25 cellular contexts compared by ENCODE assay signal in the genomic region with DNA sequence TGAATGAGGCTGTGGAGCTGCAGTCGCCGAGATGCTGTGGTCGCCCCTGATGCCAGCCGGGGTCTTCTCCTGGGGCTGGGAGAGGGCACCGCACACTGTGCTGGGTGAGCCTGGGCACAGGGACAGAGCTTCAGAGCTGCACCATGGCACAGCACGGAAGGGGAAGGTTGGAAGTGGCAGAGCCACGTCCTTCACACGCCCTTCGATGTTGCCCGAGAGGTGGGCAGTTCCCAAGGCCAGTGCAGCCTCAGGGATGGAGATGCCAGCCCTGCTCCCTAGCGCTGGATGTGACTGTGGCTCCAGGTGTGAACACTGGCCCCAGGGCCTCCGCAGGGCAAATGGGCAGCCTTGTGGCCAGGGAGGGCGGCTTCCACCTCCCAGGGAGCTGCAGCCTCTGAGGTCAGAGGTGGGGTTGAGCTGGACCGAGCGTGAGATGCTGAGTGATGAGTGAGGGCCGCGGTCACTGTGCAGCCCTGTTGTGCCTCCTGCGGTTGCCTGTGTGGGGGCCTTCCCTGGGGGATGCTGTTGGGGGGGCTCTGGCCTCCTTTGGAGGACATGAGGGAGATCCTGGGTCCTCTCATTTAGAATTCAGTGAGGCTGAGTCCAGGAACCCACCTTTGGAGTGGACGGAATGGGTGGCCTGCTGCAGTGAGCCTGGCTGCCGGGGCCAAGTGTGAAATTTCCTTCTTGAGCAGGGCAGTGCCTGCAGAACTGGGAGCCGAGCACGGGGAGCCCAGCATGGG.
DNase-seq lines count a peak whose midpoint lies in the region; ATAC-seq and TF ChIP-seq lines count a peak whose summit lies in the region.
"Had no signal": no experiment of that assay in that cellular context is flagged by ENCODE, and none has a peak within 500 bp of the region (broad histone marks: within the 10 kb centered on the region; RNA-seq: fewer than 3 reads in every experiment).

No MANE protein-coding gene starts in this region.

- POLR2A ChIA-PET in activated CD8-positive, alpha-beta T cell treated with anti-CD3 and anti-CD28 coated beads, Interleukin-2, amount 10 ng/mL, durations not matched to agents 7 days and 5 days (lab: Charles Lee), result no interaction called here

- ATAC-seq in left lung (no peak), sciatic nerve (no peak), GM21367 (IDR thresholded peaks at IDR 0.05; ENCODE audit: unreplicated experiment) (no peak), GM21447 (IDR thresholded peaks at IDR 0.05; ENCODE audit: unreplicated experiment) (no peak)
- ATAC-seq in activated CD8-positive, alpha-beta T cell treated with anti-CD3 and anti-CD28 coated beads, Interleukin-2, amount 10 ng/mL, durations not matched to agents 7 days and 5 days, result no peak

- no peak overlapping the region for H3K4me3 Mint-ChIP-seq in CD14-positive monocyte
- H3K4me3 Mint-ChIP-seq in activated CD8-positive, alpha-beta T cell treated with anti-CD3 and anti-CD28 coated beads, Interleukin-2, amount 10 ng/mL, durations not matched to agents 7 days and 5 days, result no peak overlapping the region
- H3K4me3 Mint-ChIP-seq: B cell; CD8-positive, alpha-beta memory T cell; H9 had no signal

- no peak overlapping the region for H3K4me3 ChIP-seq in left lung
- H3K4me3 ChIP-seq: SJCRH30 had no signal

- no peak overlapping the region for H3K27ac ChIP-seq in left lung
- H3K27ac ChIP-seq: 22Rv1, C4-2B, SJCRH30 had no signal

- no peaks in the 10 kb centered on the region for H3K36me3 ChIP-seq in left lung
- H3K36me3 ChIP-seq: SJCRH30 had no signal

- peaks cover 0 to 4% (median 1%) of the 10 kb centered on the region in 3 donors for H3K27me3 Mint-ChIP-seq in CD14-positive monocyte (ENCODE audit: low read depth in 3 of 3)
- H3K27me3 Mint-ChIP-seq in activated CD8-positive, alpha-beta T cell treated with anti-CD3 and anti-CD28 coated beads, Interleukin-2, amount 10 ng/mL, durations not matched to agents 7 days and 5 days (ENCODE audit: low read depth), result no peaks in the 10 kb centered on the region
- H3K27me3 Mint-ChIP-seq: B cell had no signal

- intact Hi-C loops in CD14-positive monocyte (cut with micrococcal nuclease) (no loop called here), left lung (cut with DNase I) (no loop called here), sciatic nerve (cut with DNase I) (no loop called here)

- no peak overlapping the region for H3K27ac Mint-ChIP-seq in CD14-positive monocyte
- no peak overlapping the region for H3K27ac Mint-ChIP-seq in activated CD8-positive, alpha-beta T cell treated with anti-CD3 and anti-CD28 coated beads, Interleukin-2, amount 10 ng/mL, durations not matched to agents 7 days and 5 days
- H3K27ac Mint-ChIP-seq: B cell; CD8-positive, alpha-beta memory T cell; H9 had no signal

- H3K9me3 Mint-ChIP-seq in CD14-positive monocyte, result peaks cover 3 to 36% (median 14%) of the 10 kb centered on the region in 7 donors
- H3K9me3 Mint-ChIP-seq in activated CD8-positive, alpha-beta T cell treated with anti-CD3 and anti-CD28 coated beads, Interleukin-2, amount 10 ng/mL, durations not matched to agents 7 days and 5 days (ENCODE audit: insufficient read depth), result no peaks in the 10 kb centered on the region
- H3K9me3 Mint-ChIP-seq: CD8-positive, alpha-beta memory T cell had no signal

- no peaks in the 10 kb centered on the region for H3K27me3 ChIP-seq in left lung
- H3K27me3 ChIP-seq: SJCRH30 had no signal

- DNase-seq in activated effector memory CD4-positive, alpha-beta T cell treated with anti-CD3 and anti-CD28 coated beads, Interleukin-2, amount 50 U/mL, for 16 hours, result peak; percentile 54
- DNase-seq in activated effector memory CD4-positive, alpha-beta T cell treated with Interleukin-2 at 50 U/mL for 16 hours, result no peak
- DNase-seq in CD14-positive monocyte (ENCODE audit: low spot score), result peak; percentile 44
- DNase-seq in left lung, result peak; percentile 10 to 56
- DNase-seq in sciatic nerve (ENCODE audit: low spot score), result peak; percentile 38
- no peak for DNase-seq in activated CD8-positive, alpha-beta T cell treated with anti-CD3 and anti-CD28 coated beads, Interleukin-2, amount 10 ng/mL, durations not matched to agents 7 days and 5 days
- DNase-seq: DMS 273 treated with DMSO at 0.1 percent for 48 hours, DMS79, EL, GDM1, H9, KBM-7, NCI-H1105 treated with DMSO at 0.1 percent for 48 hours, NCI-H146, NCI-H1930, NCI-H2107, NCI-H524, NCI-H748 treated with DMSO at 0.1 percent for 48 hours, SJCRH30 had no signal

- TF ChIP-seq CTCF in CD14-positive monocyte (IDR thresholded peaks at IDR 0.05) (no peak), left lung (IDR thresholded peaks at IDR 0.05) (no peak)

- no peaks in the 10 kb centered on the region for H3K4me1 Mint-ChIP-seq in CD14-positive monocyte
- no peaks in the 10 kb centered on the region for H3K4me1 Mint-ChIP-seq in activated CD8-positive, alpha-beta T cell treated with anti-CD3 and anti-CD28 coated beads, Interleukin-2, amount 10 ng/mL, durations not matched to agents 7 days and 5 days (ENCODE audit: low read depth)
- H3K4me1 Mint-ChIP-seq: B cell; CD8-positive, alpha-beta memory T cell; H9 had no signal

- H3K36me3 Mint-ChIP-seq in CD14-positive monocyte, result no peaks in the 10 kb centered on the region
- no peaks in the 10 kb centered on the region for H3K36me3 Mint-ChIP-seq in activated CD8-positive, alpha-beta T cell treated with anti-CD3 and anti-CD28 coated beads, Interleukin-2, amount 10 ng/mL, durations not matched to agents 7 days and 5 days (ENCODE audit: low read depth)
- H3K36me3 Mint-ChIP-seq: CD8-positive, alpha-beta memory T cell had no signal

- no peaks in the 10 kb centered on the region for H3K4me1 ChIP-seq in left lung
- H3K4me1 ChIP-seq: SJCRH30 had no signal

- CTCF ChIA-PET in activated CD8-positive, alpha-beta T cell treated with anti-CD3 and anti-CD28 coated beads, Interleukin-2, amount 10 ng/mL, durations not matched to agents 7 days and 5 days (lab: Charles Lee), result no interaction called here

- H3K9me3 ChIP-seq in left lung, result peaks cover 0 to 2% of the 10 kb centered on the region in 2 donors
- H3K9me3 ChIP-seq: SJCRH30 had no signal

Comparison
In these comparisons a context has a peak if more than half of its experiments do, and no peak if none do; other contexts are left out.
1. DNase-seq: peak in activated effector memory CD4-positive, alpha-beta T cell treated with anti-CD3 and anti-CD28 coated beads, Interleukin-2, amount 50 U/mL, for 16 hours (single experiment), CD14-positive monocyte (single experiment), left lung (2 of 2) and sciatic nerve (single experiment); none in activated effector memory CD4-positive, alpha-beta T cell treated with Interleukin-2 at 50 U/mL for 16 hours (single experiment) and activated CD8-positive, alpha-beta T cell treated with anti-CD3 and anti-CD28 coated beads, Interleukin-2, amount 10 ng/mL, durations not matched to agents 7 days and 5 days (single experiment).